26 cellular contexts compared by ENCODE assay signal in genomic region chr15:99472416-99473145, GRCh38.
DNase-seq lines count a peak whose midpoint lies in the region; ATAC-seq and TF ChIP-seq lines count a peak whose summit lies in the region.
"Had no signal": no experiment of that assay in that cellular context is flagged by ENCODE, and none has a peak within 500 bp of the region (broad histone marks: within the 10 kb centered on the region; RNA-seq: fewer than 3 reads in every experiment).

No MANE protein-coding gene starts in this region.

- no peaks in the 10 kb centered on the region for H3K36me3 ChIP-seq in Karpas-422 (ENCODE audit: insufficient read depth, low read length)
- H3K36me3 ChIP-seq in gastrocnemius medialis = no peaks in the 10 kb centered on the region
- H3K36me3 ChIP-seq: breast epithelium, colonic mucosa, neutrophil, prostate gland, stomach, tibial nerve had no signal

- H3K9me2 ChIP-seq in Karpas-422 (replicated peaks; ENCODE audit: insufficient read depth, low read length) = no peaks in the 10 kb centered on the region

- H3K9me3 ChIP-seq in Karpas-422 (ENCODE audit: low read length) (no peaks in the 10 kb centered on the region), gastrocnemius medialis (no peaks in the 10 kb centered on the region)
- H3K9me3 ChIP-seq: breast epithelium, colonic mucosa, neutrophil, prostate gland, stomach, tibial nerve had no signal

- in situ Hi-C loops in gastrocnemius medialis (cut with MboI; ENCODE audit: low sequenced_read_pairs in 4 of 4) = no loop called here

- H2AFZ ChIP-seq in Karpas-422 (ENCODE audit: low read length) = no peak overlapping the region

- no peaks in the 10 kb centered on the region for H3K9me3 Mint-ChIP-seq in activated naive CD8-positive, alpha-beta T cell treated with anti-CD3 and anti-CD28 coated beads for 36 hours
- H3K9me3 Mint-ChIP-seq in activated naive CD8-positive, alpha-beta T cell treated with anti-CD3 and anti-CD28 coated beads, Interleukin-2, amount 50 U/mL, for 24 hours = no peaks in the 10 kb centered on the region
- H3K9me3 Mint-ChIP-seq in chondrocyte (ENCODE audit: low read depth) = no peaks in the 10 kb centered on the region
- H3K9me3 Mint-ChIP-seq: activated CD4-positive, alpha-beta memory T cell treated with anti-CD3 and anti-CD28 coated beads, Interleukin-2, amount 10 ng/mL, durations not matched to agents 7 days and 5 days; activated T-cell treated with anti-CD3 and anti-CD28 coated beads, Interleukin-2, amount 50 U/mL, for 4 hours; effector memory CD8-positive, alpha-beta T cell had no signal

- intact Hi-C loops in gastrocnemius medialis (cut with DNase I; ENCODE audit: low total_unique reads) = no loop called here

- no peak for TF ChIP-seq POLR2A in gastrocnemius medialis (IDR thresholded peaks at IDR 0.05)

- no peak overlapping the region for H3K27ac Mint-ChIP-seq in activated naive CD8-positive, alpha-beta T cell treated with anti-CD3 and anti-CD28 coated beads for 36 hours
- H3K27ac Mint-ChIP-seq in activated naive CD8-positive, alpha-beta T cell treated with anti-CD3 and anti-CD28 coated beads, Interleukin-2, amount 50 U/mL, for 24 hours = no peak overlapping the region
- H3K27ac Mint-ChIP-seq in chondrocyte (ENCODE audit: unreplicated experiment) = no peak overlapping the region
- H3K27ac Mint-ChIP-seq: activated CD4-positive, alpha-beta memory T cell treated with anti-CD3 and anti-CD28 coated beads, Interleukin-2, amount 10 ng/mL, durations not matched to agents 7 days and 5 days; effector memory CD8-positive, alpha-beta T cell had no signal

- ATAC-seq in activated naive CD8-positive, alpha-beta T cell treated with anti-CD3 and anti-CD28 coated beads, Interleukin-2, amount 50 U/mL, for 24 hours = no peak
- ATAC-seq in gastrocnemius medialis (no peak), GM18520 (IDR thresholded peaks at IDR 0.05; ENCODE audit: unreplicated experiment) (no peak)
- ATAC-seq: activated T-cell treated with anti-CD3 and anti-CD28 coated beads, Interleukin-2, amount 50 U/mL, for 4 hours; effector memory CD8-positive, alpha-beta T cell; HCT116; left colon had no signal

- H3K4me1 ChIP-seq in Karpas-422 (ENCODE audit: low read length) = peaks cover 53% of the 10 kb centered on the region
- peaks cover 34 to 40% of the 10 kb centered on the region in 2 donors for H3K4me1 ChIP-seq in gastrocnemius medialis
- H3K4me1 ChIP-seq: breast epithelium, prostate gland had no signal

- H3K27ac ChIP-seq in Karpas-422 (ENCODE audit: low read length) (no peak overlapping the region), gastrocnemius medialis (peak overlapping the region in 3 of 4 donors; percentile 86 to 91 (median 89))
- H3K27ac ChIP-seq: breast epithelium, colonic mucosa, neutrophil had no signal

- no peak overlapping the region for H3K4me3 ChIP-seq in Karpas-422 (ENCODE audit: low read length)
- no peak overlapping the region for H3K4me3 ChIP-seq in gastrocnemius medialis
- H3K4me3 ChIP-seq: breast epithelium, colonic mucosa, prostate gland, stomach, tibial nerve had no signal

- TF ChIP-seq CTCF in chondrocyte (IDR thresholded peaks at IDR 0.05) = no peak
- no peak for TF ChIP-seq CTCF in gastrocnemius medialis (IDR thresholded peaks at IDR 0.05 in 4 of 5, conservative IDR thresholded peaks at IDR 0.05 in 1 of 5)

- no peaks in the 10 kb centered on the region for H3K36me3 Mint-ChIP-seq in activated naive CD8-positive, alpha-beta T cell treated with anti-CD3 and anti-CD28 coated beads for 36 hours
- H3K36me3 Mint-ChIP-seq in activated naive CD8-positive, alpha-beta T cell treated with anti-CD3 and anti-CD28 coated beads, Interleukin-2, amount 50 U/mL, for 24 hours (ENCODE audit: low read depth) = no peaks in the 10 kb centered on the region
- peaks cover 2% of the 10 kb centered on the region for H3K36me3 Mint-ChIP-seq in chondrocyte (ENCODE audit: low read depth)

- no peak overlapping the region for H3K4me3 Mint-ChIP-seq in activated naive CD8-positive, alpha-beta T cell treated with anti-CD3 and anti-CD28 coated beads for 36 hours
- H3K4me3 Mint-ChIP-seq in activated naive CD8-positive, alpha-beta T cell treated with anti-CD3 and anti-CD28 coated beads, Interleukin-2, amount 50 U/mL, for 24 hours = no peak overlapping the region
- no peak overlapping the region for H3K4me3 Mint-ChIP-seq in chondrocyte (ENCODE audit: unreplicated experiment)
- H3K4me3 Mint-ChIP-seq: activated CD4-positive, alpha-beta memory T cell treated with anti-CD3 and anti-CD28 coated beads, Interleukin-2, amount 10 ng/mL, durations not matched to agents 7 days and 5 days; activated T-cell treated with anti-CD3 and anti-CD28 coated beads, Interleukin-2, amount 50 U/mL, for 4 hours; effector memory CD8-positive, alpha-beta T cell had no signal

- no peak overlapping the region for H3K4me2 ChIP-seq in Karpas-422 (ENCODE audit: low read depth, low read length, poor library complexity, severe bottlenecking)

- H3K27me3 Mint-ChIP-seq in activated naive CD8-positive, alpha-beta T cell treated with anti-CD3 and anti-CD28 coated beads for 36 hours = no peaks in the 10 kb centered on the region
- no peaks in the 10 kb centered on the region for H3K27me3 Mint-ChIP-seq in activated naive CD8-positive, alpha-beta T cell treated with anti-CD3 and anti-CD28 coated beads, Interleukin-2, amount 50 U/mL, for 24 hours
- H3K27me3 Mint-ChIP-seq in chondrocyte (ENCODE audit: low read depth) = no peaks in the 10 kb centered on the region

- no peaks in the 10 kb centered on the region for H3K79me2 ChIP-seq in Karpas-422 (ENCODE audit: low read length)

- no peaks in the 10 kb centered on the region for H4K20me1 ChIP-seq in Karpas-422 (ENCODE audit: insufficient read depth, low read depth, low read length)

- H3K27me3 ChIP-seq in Karpas-422 (ENCODE audit: low read length) (no peaks in the 10 kb centered on the region), gastrocnemius medialis (no peaks in the 10 kb centered on the region)
- H3K27me3 ChIP-seq: breast epithelium, colonic mucosa, stomach, tibial nerve had no signal

- H3K4me1 Mint-ChIP-seq in activated naive CD8-positive, alpha-beta T cell treated with anti-CD3 and anti-CD28 coated beads for 36 hours = peaks cover 32% of the 10 kb centered on the region
- peaks cover 31% of the 10 kb centered on the region for H3K4me1 Mint-ChIP-seq in activated naive CD8-positive, alpha-beta T cell treated with anti-CD3 and anti-CD28 coated beads, Interleukin-2, amount 50 U/mL, for 24 hours
- H3K4me1 Mint-ChIP-seq in chondrocyte (ENCODE audit: low read depth) = peaks cover 52% of the 10 kb centered on the region
- H3K4me1 Mint-ChIP-seq: activated CD4-positive, alpha-beta memory T cell treated with anti-CD3 and anti-CD28 coated beads, Interleukin-2, amount 10 ng/mL, durations not matched to agents 7 days and 5 days had no signal

- peak; percentile 27 for DNase-seq in activated naive CD8-positive, alpha-beta T cell treated with anti-CD3 and anti-CD28 coated beads for 36 hours
- DNase-seq in activated naive CD8-positive, alpha-beta T cell treated with anti-CD3 and anti-CD28 coated beads, Interleukin-2, amount 50 U/mL, for 24 hours = no peak
- no peak for DNase-seq in Karpas-422
- DNase-seq in chondrocyte (ENCODE audit: low spot score) = peak; percentile 54
- no peak for DNase-seq in gastrocnemius medialis
- DNase-seq in medulla oblongata (ENCODE audit: extremely low spot score) = no peak
- no peak for DNase-seq in A172 (ENCODE audit: low spot score)
- DNase-seq: activated CD4-positive, alpha-beta memory T cell treated with anti-CD3 and anti-CD28 coated beads, Interleukin-2, amount 10 ng/mL, durations not matched to agents 7 days and 5 days; activated naive CD4-positive, alpha-beta T cell; activated T-cell treated with anti-CD3 and anti-CD28 coated beads, Interleukin-2, amount 50 U/mL, for 4 hours; amniotic stem cell; colonic mucosa; effector memory CD8-positive, alpha-beta T cell; erythroblast; GF-D8; left colon; NCI-H1436; NCI-H748 treated with DMSO at 0.1 percent for 48 hours; stomach; T-helper 1 cell had no signal

- peak overlapping the region; percentile 27; the same call in 1 of the 2 replicates for H3K9ac ChIP-seq in Karpas-422 (ENCODE audit: low read length)

Comparison
In these comparisons a context has a peak if more than half of its experiments do, and no peak if none do; other contexts are left out.
1. DNase-seq: peak in activated naive CD8-positive, alpha-beta T cell treated with anti-CD3 and anti-CD28 coated beads for 36 hours (single experiment) and chondrocyte (single experiment); none in activated naive CD8-positive, alpha-beta T cell treated with anti-CD3 and anti-CD28 coated beads, Interleukin-2, amount 50 U/mL, for 24 hours (single experiment), Karpas-422 (single experiment), gastrocnemius medialis (0 of 2), medulla oblongata (single experiment) and A172 (single experiment).